Comparison of ENCODE assay signal across 9 cellular contexts in the genomic region with DNA sequence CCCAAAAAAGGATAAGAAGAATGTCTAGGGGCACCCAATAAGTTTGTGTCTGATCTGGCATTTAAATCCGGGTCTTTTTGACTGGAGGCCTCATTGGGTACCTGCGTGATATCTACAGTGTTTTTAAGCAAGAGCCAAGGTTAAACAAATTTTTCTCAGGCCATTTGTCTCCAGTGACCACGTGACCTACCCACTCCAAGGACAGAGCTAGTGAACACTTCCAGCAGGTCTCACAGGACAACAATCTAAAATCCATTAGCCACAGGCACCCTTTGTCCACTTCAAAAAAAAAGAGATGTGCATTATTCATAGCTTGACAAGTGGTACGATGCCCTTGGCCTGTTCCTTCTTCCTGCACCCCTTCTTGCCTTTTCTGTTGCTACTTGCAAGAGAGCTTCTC.
"Had no signal": no experiment of that assay in that cellular context is flagged by ENCODE, and none has a peak within 500 bp of the region (broad histone marks: within the 10 kb centered on the region; RNA-seq: fewer than 3 reads in every experiment).

No MANE protein-coding gene starts in this region.

- H3K27ac ChIP-seq: HL-60, KMS-11 had no signal

- H3K4me3 ChIP-seq: GM23338 had no signal

- ATAC-seq: GM23338 had no signal

- H3K9ac ChIP-seq: KMS-11 had no signal

- DNase-seq: H9, HCEC 1CT, IMR-90, KBM-7 had no signal

- FAIRE-seq: H1, H54 had no signal

- H2AFZ ChIP-seq: GM23338 had no signal

- H3K4me2 ChIP-seq: GM23338, KMS-11 had no signal
